19 cellular contexts compared by ENCODE assay signal in genomic region chr6:134002821-134003220, GRCh38. TPM values are rescaled to one million over a fixed set of nuclear protein-coding genes. Genes with fewer than 3 reads are reported as not detected.
DNase-seq lines count a peak whose midpoint lies in the region; ATAC-seq and TF ChIP-seq lines count a peak whose summit lies in the region.
"Had no signal": no experiment of that assay in that cellular context is flagged by ENCODE, and none has a peak within 500 bp of the region (broad histone marks: within the 10 kb centered on the region; RNA-seq: fewer than 3 reads in every experiment).

No MANE protein-coding gene starts in this region.

- no peak overlapping the region for H3K18ac ChIP-seq in mesenchymal stem cell (ENCODE audit: low read depth in 1 of 2, low read length in 2 of 2)

- H2BK5ac ChIP-seq in mesenchymal stem cell (ENCODE audit: low read depth, low read length, poor library complexity, severe bottlenecking), result no peak overlapping the region

- H2BK12ac ChIP-seq in mesenchymal stem cell (ENCODE audit: low read length in 2 of 2), result no peak overlapping the region

- no peaks in the 10 kb centered on the region for H3K27me3 ChIP-seq in mesenchymal stem cell (ENCODE audit: control insufficient read depth in 1 of 2, insufficient read depth in 1 of 2, low read length in 2 of 2)
- no peaks in the 10 kb centered on the region for H3K27me3 ChIP-seq in effector memory CD4-positive, alpha-beta T cell (replicated peaks; ENCODE audit: control insufficient read depth, insufficient read depth, low read length, poor library complexity, severe bottlenecking)

- H3K36me3 ChIP-seq in mesenchymal stem cell (ENCODE audit: control insufficient read depth in 1 of 2, insufficient read depth in 2 of 2, low read depth in 1 of 2, low read length in 2 of 2), result no peaks in the 10 kb centered on the region
- H3K36me3 ChIP-seq in effector memory CD4-positive, alpha-beta T cell (ENCODE audit: control insufficient read depth, insufficient read depth, low read length), result no peaks in the 10 kb centered on the region

- H3K4me3 ChIP-seq in mesenchymal stem cell (ENCODE audit: insufficient read depth in 1 of 2, low read depth in 1 of 2, low read length in 2 of 2), result no peak overlapping the region
- no peak overlapping the region for H3K4me3 ChIP-seq in effector memory CD4-positive, alpha-beta T cell (ENCODE audit: insufficient read depth, low read depth, low read length, poor library complexity, severe bottlenecking)
- H3K4me3 ChIP-seq: mucosa of descending colon had no signal

- H3K23ac ChIP-seq in mesenchymal stem cell (ENCODE audit: low read length in 2 of 2), result no peak overlapping the region

- 89% methylated on average over 5 of the region's 5 CpGs for WGBS in mesenchymal stem cell

- no peak overlapping the region for H2BK120ac ChIP-seq in mesenchymal stem cell (ENCODE audit: low read depth, low read length)

- no peak overlapping the region for H2AFZ ChIP-seq in mesenchymal stem cell (ENCODE audit: low read depth, low read length)

- DNase-seq in Daoy (ENCODE audit: low read depth) (peak; percentile 31), KBM-7 (peak; percentile 11), mesenchymal stem cell (no peak), NCI-H1436 (lab: John Stamatoyannopoulos, UW) (no peak), middle frontal gyrus (ENCODE audit: extremely low spot score, low spot score) (no peak)
- no peak for DNase-seq in effector memory CD4-positive, alpha-beta T cell
- DNase-seq: activated CD4-positive, alpha-beta T cell treated with anti-CD3 and anti-CD28 coated beads, Interleukin-2, amount 50 U/mL, for 1 hour; activated T-cell treated with anti-CD3 and anti-CD28 coated beads, Interleukin-2, amount 50 U/mL, for 72 hours; AML-193; amniotic stem cell; foreskin fibroblast; mucosa of descending colon; NCI-H2171; stimulated activated CD4-positive, alpha-beta T cell treated with anti-CD3 and anti-CD28 coated beads, Interleukin-4, amount 100 ng/mL, for 24 hours; T-cell had no signal

- no peaks in the 10 kb centered on the region for H3K79me1 ChIP-seq in mesenchymal stem cell (replicated peaks; ENCODE audit: low read length, poor library complexity, severe bottlenecking)

- H3K9me3 ChIP-seq in mesenchymal stem cell (ENCODE audit: control insufficient read depth, low read length), result no peaks in the 10 kb centered on the region
- no peaks in the 10 kb centered on the region for H3K9me3 ChIP-seq in effector memory CD4-positive, alpha-beta T cell (ENCODE audit: control insufficient read depth, low read length)
- H3K9me3 ChIP-seq: mucosa of descending colon had no signal

- ATAC-seq in HG02759 (IDR thresholded peaks at IDR 0.05; ENCODE audit: unreplicated experiment), result no peak
- ATAC-seq: activated T-cell treated with anti-CD3 and anti-CD28 coated beads, Interleukin-2, amount 50 U/mL, for 72 hours; mucosa of descending colon; stimulated activated memory B cell treated with anti-CD40 and anti-IgM and Interleukin-4, amounts not matched to agents 10 μg/mL and 1 μg/mL and 100 μg/mL, for 72 hours; T-cell had no signal

- no peak overlapping the region for H3K4me2 ChIP-seq in mesenchymal stem cell (ENCODE audit: low read length, poor library complexity, severe bottlenecking)

- H3K14ac ChIP-seq in mesenchymal stem cell (ENCODE audit: low read length in 2 of 2), result no peak overlapping the region

- peak overlapping the region; percentile 68 for H3K27ac ChIP-seq in VCaP
- peak overlapping the region; percentile 18 for H3K27ac ChIP-seq in mesenchymal stem cell (ENCODE audit: low read length, poor library complexity, severe bottlenecking)
- H3K27ac ChIP-seq in effector memory CD4-positive, alpha-beta T cell (ENCODE audit: insufficient read depth, low read length, poor library complexity, severe bottlenecking), result no peak overlapping the region

- H3K4me1 ChIP-seq in mesenchymal stem cell (ENCODE audit: control insufficient read depth, insufficient read depth, low read depth, low read length), result peaks cover 3% of the 10 kb centered on the region
- H3K4me1 ChIP-seq in effector memory CD4-positive, alpha-beta T cell (ENCODE audit: control insufficient read depth, insufficient read depth, low read length, poor library complexity, severe bottlenecking), result no peaks in the 10 kb centered on the region

- no peak for TF ChIP-seq CTCF in VCaP (conservative IDR thresholded peaks at IDR 0.05)

- no peak overlapping the region for H3K4ac ChIP-seq in mesenchymal stem cell (ENCODE audit: low read depth in 1 of 2, low read length in 2 of 2)

- no peak overlapping the region for H4K91ac ChIP-seq in mesenchymal stem cell (ENCODE audit: low read length)

- H2BK15ac ChIP-seq in mesenchymal stem cell (ENCODE audit: low read depth, poor library complexity, severe bottlenecking), result no peak overlapping the region

- no peak overlapping the region for H4K8ac ChIP-seq in mesenchymal stem cell (ENCODE audit: low read length)

- H2AK5ac ChIP-seq in mesenchymal stem cell (ENCODE audit: low read length, severe bottlenecking), result no peak overlapping the region

- H3K9ac ChIP-seq in mesenchymal stem cell (ENCODE audit: low read length), result no peak overlapping the region

- in situ Hi-C loops in KBM-7 (cut with MboI; ENCODE audit: low pct_unique_long_range_greater_than_20kb, low sequenced_read_pairs), result no loop called here

RNA-seq across cellular contexts. Expression of gene SLC2A12, which starts 49.6 kb away (rescaled TPM):
- 0.36 and 0.69 TPM in 2 replicates for total RNA-seq in Daoy (2014; rRNA removed; shearing (Covaris generic))
- polyA plus RNA-seq in mesenchymal stem cell (2013, experiment 1 of 2), result 1.6 TPM
- 1.7 TPM for polyA plus RNA-seq in mesenchymal stem cell (2013, experiment 2 of 2)
- polyA plus RNA-seq: IgD-negative memory B cell had no signal

RNA-seq across cellular contexts. Expression of gene TBPL1, which starts 49.8 kb away (rescaled TPM):
- 69.7 and 70.2 TPM in 2 replicates for total RNA-seq in Daoy (2014; rRNA removed; shearing (Covaris generic))
- 38.8 TPM for polyA plus RNA-seq in mesenchymal stem cell (2013, experiment 1 of 2)
- polyA plus RNA-seq in mesenchymal stem cell (2013, experiment 2 of 2), result 40.4 TPM

Comparison
In these comparisons a context has a peak if more than half of its experiments do, and no peak if none do; other contexts are left out.
1. DNase-seq: peak in Daoy (single experiment) and KBM-7 (single experiment); none in mesenchymal stem cell (single experiment), NCI-H1436 (single experiment), effector memory CD4-positive, alpha-beta T cell (0 of 3) and middle frontal gyrus (single experiment).